ENCODE assay signal across 18 cellular contexts in the genomic region with DNA sequence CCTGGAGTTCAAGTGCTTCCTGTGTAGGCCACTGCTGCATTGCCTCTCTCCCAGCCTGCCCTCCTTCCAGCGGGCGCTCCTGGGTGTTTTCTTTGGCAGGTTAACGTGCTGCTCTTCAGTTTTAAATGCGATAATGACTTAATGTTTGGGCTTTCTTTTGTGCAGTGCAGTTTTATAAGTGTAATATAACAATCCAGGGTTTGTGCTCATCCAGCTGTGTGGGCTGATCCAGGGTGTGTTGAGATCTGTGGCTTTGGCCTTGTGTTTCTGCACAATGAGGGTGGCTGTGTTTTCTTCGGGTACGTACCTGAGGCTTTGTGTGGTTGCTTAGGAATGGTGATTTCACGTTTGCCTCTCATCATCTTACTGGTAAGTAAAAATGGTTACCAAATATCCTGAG. TPM values are rescaled to one million over a fixed set of nuclear protein-coding genes. Genes with fewer than 3 reads are reported as not detected.
DNase-seq lines count a peak whose midpoint lies in the region; ATAC-seq and TF ChIP-seq lines count a peak whose summit lies in the region.
"Had no signal": no experiment of that assay in that cellular context is flagged by ENCODE, and none has a peak within 500 bp of the region (broad histone marks: within the 10 kb centered on the region; RNA-seq: fewer than 3 reads in every experiment).

No MANE protein-coding gene starts in this region.

- H3K27ac Mint-ChIP-seq in GM23338, result no peak overlapping the region; the same call in 1 of the 2 replicates
- H3K27ac Mint-ChIP-seq: CD4-positive, CD25-positive, alpha-beta regulatory T cell; HFFc6 had no signal

- no peaks in the 10 kb centered on the region for H3K27me3 Mint-ChIP-seq in GM23338 (ENCODE audit: insufficient read depth, low read depth, poor library complexity)
- H3K27me3 Mint-ChIP-seq: CD4-positive, CD25-positive, alpha-beta regulatory T cell had no signal

- H2AFZ ChIP-seq in GM23338, result no peak overlapping the region
- H2AFZ ChIP-seq: GM23248 had no signal

- peaks cover 8% of the 10 kb centered on the region; the same call in 2 of the 3 replicates for H3K36me3 Mint-ChIP-seq in GM23338 (ENCODE audit: low read depth)
- H3K36me3 Mint-ChIP-seq: CD4-positive, CD25-positive, alpha-beta regulatory T cell had no signal

- peaks cover 4% of the 10 kb centered on the region; the same call in 1 of the 2 replicates for H4K20me1 ChIP-seq in GM23338 (replicated peaks; ENCODE audit: insufficient read depth)

- H3K36me3 ChIP-seq in GM23338 (ENCODE audit: insufficient read depth) (no peaks in the 10 kb centered on the region), tibial artery (no peaks in the 10 kb centered on the region)

- H3K4me2 ChIP-seq in GM23338, result no peak overlapping the region

- ATAC-seq in GM23338 (no peak), sciatic nerve (peak; percentile 91), GM18870 (IDR thresholded peaks at IDR 0.05; ENCODE audit: unreplicated experiment) (no peak)

- no peak overlapping the region for H3K4me3 Mint-ChIP-seq in GM23338
- H3K4me3 Mint-ChIP-seq: CD4-positive, CD25-positive, alpha-beta regulatory T cell; HFFc6 had no signal

- no peaks in the 10 kb centered on the region for H3K4me1 ChIP-seq in GM23338 (ENCODE audit: insufficient read depth)
- H3K4me1 ChIP-seq in tibial artery, result no peaks in the 10 kb centered on the region

- no peaks in the 10 kb centered on the region for H3K9me3 ChIP-seq in tibial artery

- no peaks in the 10 kb centered on the region for H3K9me2 ChIP-seq in GM23338 (ENCODE audit: insufficient read depth)

- intact Hi-C loops in sciatic nerve (cut with DNase I), result no loop called here
- intact Hi-C loops in tibial artery (cut with DNase I; ENCODE audit: low total_unique reads), result no loop called here

- peaks cover 26% of the 10 kb centered on the region; the same call in 1 of the 2 replicates for H3K79me2 ChIP-seq in GM23338 (replicated peaks; ENCODE audit: insufficient read depth)

- H3K27me3 ChIP-seq in GM23338 (ENCODE audit: insufficient read depth), result no peaks in the 10 kb centered on the region
- no peaks in the 10 kb centered on the region for H3K27me3 ChIP-seq in tibial artery

- no peak for DNase-seq in GM23338 (ENCODE audit: low spot score)
- DNase-seq in NCI-H774 (lab: John Stamatoyannopoulos, UW), result peak; percentile 15
- peak; percentile 54 for DNase-seq in epithelial cell of prostate (ENCODE audit: low read depth, low spot score)
- no peak for DNase-seq in sciatic nerve (ENCODE audit: low spot score)
- DNase-seq in tibial artery, result no peak
- no peak for DNase-seq in GF-D8 (lab: John Stamatoyannopoulos, UW)
- DNase-seq: ACHN; Calu3; CD4-positive, CD25-positive, alpha-beta regulatory T cell; GM23248; HFFc6; MV-4-11; NCI-H146; NCI-H510A treated with DMSO at 0.1 percent for 48 hours; NK-92 treated with Interleukin-12 subunit alpha and Interleukin-12 subunit beta, amount 100 ng/mL, for 24 hours; OCI-M1; RPMI8226 had no signal

- peaks cover 3% of the 10 kb centered on the region; the same call in 2 of the 3 replicates for H3K4me1 Mint-ChIP-seq in GM23338

- H3K4me3 ChIP-seq in GM23338 (no peak overlapping the region), tibial artery (no peak overlapping the region)
- H3K4me3 ChIP-seq: GM23248 had no signal

- no peaks in the 10 kb centered on the region for H3K9me3 Mint-ChIP-seq in GM23338

- TF ChIP-seq CTCF in GM23338 (conservative IDR thresholded peaks at IDR 0.05; ENCODE audit: low read depth in 2 of 2), result no peak
- no peak for TF ChIP-seq CTCF in tibial artery (IDR thresholded peaks at IDR 0.05)

- H3K27ac ChIP-seq in GM23338 (ENCODE audit: low read depth) (peak overlapping the region; percentile 51; the same call in 1 of the 2 replicates), epithelial cell of prostate (no peak overlapping the region), tibial artery (no peak overlapping the region)
- H3K27ac ChIP-seq: GM23248 had no signal

- no peaks in the 10 kb centered on the region for H3F3A ChIP-seq in GM23338 (replicated peaks; ENCODE audit: low read depth)

TF ChIP-seq in GM23338, 12 proteins besides CTCF, POLR2A, EP300 and RAD21 (continues in another document):
- TF ChIP-seq STAT1 (IDR thresholded peaks at IDR 0.05; ENCODE audit: unreplicated experiment), result no peak
- TF ChIP-seq CREB1 (CRISPR knock-in tag; IDR thresholded peaks at IDR 0.05; ENCODE audit: low read depth), result no peak
- TF ChIP-seq, protein P1, sequence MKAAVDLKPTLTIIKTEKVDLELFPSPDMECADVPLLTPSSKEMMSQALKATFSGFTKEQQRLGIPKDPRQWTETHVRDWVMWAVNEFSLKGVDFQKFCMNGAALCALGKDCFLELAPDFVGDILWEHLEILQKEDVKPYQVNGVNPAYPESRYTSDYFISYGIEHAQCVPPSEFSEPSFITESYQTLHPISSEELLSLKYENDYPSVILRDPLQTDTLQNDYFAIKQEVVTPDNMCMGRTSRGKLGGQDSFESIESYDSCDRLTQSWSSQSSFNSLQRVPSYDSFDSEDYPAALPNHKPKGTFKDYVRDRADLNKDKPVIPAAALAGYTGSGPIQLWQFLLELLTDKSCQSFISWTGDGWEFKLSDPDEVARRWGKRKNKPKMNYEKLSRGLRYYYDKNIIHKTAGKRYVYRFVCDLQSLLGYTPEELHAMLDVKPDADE (IDR thresholded peaks at IDR 0.05), result no peak
- TF ChIP-seq POLR2AphosphoS5 (IDR thresholded peaks at IDR 0.05; ENCODE audit: low read depth), result no peak
- no peak for TF ChIP-seq EZH2phosphoT487 (IDR thresholded peaks at IDR 0.05; ENCODE audit: unreplicated experiment)
- no peak for TF ChIP-seq ZNF462 (CRISPR knock-in tag; IDR thresholded peaks at IDR 0.05)
- TF ChIP-seq NANOG (IDR thresholded peaks at IDR 0.05; ENCODE audit: borderline replicate concordance), result no peak

RNA-seq across cellular contexts. Expression of gene PCSK5, which starts 50.6 kb away (rescaled TPM):
- 30.8 and 34.8 TPM in 2 replicates for total RNA-seq in GM23338 (2014; rRNA removed; shearing (Covaris generic))
- polyA plus RNA-seq in GM23338 (2016; fragmentation: Nextera tagmentation; extraction: Ambion mirVana), result 12.3 and 15.6 TPM in 2 replicates
- 18.8 TPM for total RNA-seq in sciatic nerve

Comparison
In these comparisons a context has a peak if more than half of its experiments do, and no peak if none do; other contexts are left out.
1. DNase-seq: peak in NCI-H774 (single experiment) and epithelial cell of prostate (single experiment); none in GM23338 (single experiment), sciatic nerve (single experiment), tibial artery (0 of 2) and GF-D8 (single experiment).